21 cellular contexts compared by ENCODE assay signal in the genomic region with DNA sequence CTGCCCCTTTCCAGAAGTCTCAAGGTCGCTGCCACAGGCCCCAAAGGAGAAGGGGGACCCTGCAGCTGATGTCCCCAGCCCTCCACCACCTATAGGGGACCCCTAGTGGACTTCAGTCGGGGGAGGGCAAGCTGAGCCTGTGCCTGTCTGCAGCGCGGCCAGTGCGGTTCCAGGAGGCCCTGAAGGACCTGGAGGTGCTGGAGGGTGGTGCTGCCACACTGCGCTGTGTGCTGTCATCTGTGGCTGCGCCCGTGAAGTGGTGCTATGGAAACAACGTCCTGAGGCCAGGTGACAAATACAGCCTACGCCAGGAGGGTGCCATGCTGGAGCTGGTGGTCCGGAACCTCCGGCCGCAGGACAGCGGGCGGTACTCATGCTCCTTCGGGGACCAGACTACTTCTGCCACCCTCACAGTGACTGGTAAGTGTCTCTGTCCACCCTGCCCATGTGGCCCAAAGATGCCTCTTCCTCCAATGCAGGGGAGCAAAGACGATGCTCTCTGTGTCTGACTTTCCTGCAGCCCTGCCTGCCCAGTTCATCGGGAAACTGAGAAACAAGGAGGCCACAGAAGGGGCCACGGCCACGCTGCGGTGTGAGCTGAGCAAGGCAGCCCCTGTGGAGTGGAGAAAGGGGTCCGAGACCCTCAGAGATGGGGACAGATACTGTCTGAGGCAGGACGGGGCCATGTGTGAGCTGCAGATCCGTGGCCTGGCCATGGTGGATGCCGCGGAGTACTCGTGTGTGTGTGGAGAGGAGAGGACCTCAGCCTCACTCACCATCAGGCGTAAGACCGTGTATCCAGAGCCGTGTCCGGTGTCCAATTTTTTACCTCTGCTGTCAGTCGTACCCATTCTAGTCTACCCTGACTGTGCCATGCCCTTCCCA.
DNase-seq lines count a peak whose midpoint lies in the region; ATAC-seq and TF ChIP-seq lines count a peak whose summit lies in the region.
"Had no signal": no experiment of that assay in that cellular context is flagged by ENCODE, and none has a peak within 500 bp of the region (broad histone marks: within the 10 kb centered on the region; RNA-seq: fewer than 3 reads in every experiment).

No MANE protein-coding gene starts in this region.

- no peaks in the 10 kb centered on the region for H3K9me3 Mint-ChIP-seq in activated T-cell treated with anti-CD3 and anti-CD28 coated beads, Interleukin-2, amount 50 U/mL, for 72 hours
- H3K9me3 Mint-ChIP-seq in CD14-positive monocyte (peaks cover 0 to 1% (median 0%) of the 10 kb centered on the region in 7 donors), HFFc6 (peaks cover 36% of the 10 kb centered on the region)
- H3K9me3 Mint-ChIP-seq: activated CD4-positive, alpha-beta memory T cell treated with anti-CD3 and anti-CD28 coated beads, Interleukin-2, amount 10 ng/mL, durations not matched to agents 7 days and 5 days; activated naive CD4-positive, alpha-beta T cell treated with anti-CD3 and anti-CD28 coated beads, Interleukin-2, amount 50 U/mL, for 24 hours; CD8-positive, alpha-beta memory T cell; nephron progenitor cell had no signal

- TF ChIP-seq CTCF in CD14-positive monocyte (IDR thresholded peaks at IDR 0.05), result no peak
- no peak for TF ChIP-seq CTCF in HFFc6 (IDR thresholded peaks at IDR 0.05)

- ATAC-seq in activated T-cell treated with anti-CD3 and anti-CD28 coated beads, Interleukin-2, amount 50 U/mL, for 72 hours (replicated peaks in 1 of 2), result no peak
- no peak for ATAC-seq in left cardiac atrium
- ATAC-seq: left colon had no signal

- intact Hi-C loops in CD14-positive monocyte (cut with micrococcal nuclease), result no loop called here
- intact Hi-C loops in left cardiac atrium (cut with DNase I), result no loop called here
- intact Hi-C loops in posterior vena cava (cut with DNase I), result no loop called here

- H3K27me3 Mint-ChIP-seq in activated T-cell treated with anti-CD3 and anti-CD28 coated beads, Interleukin-2, amount 50 U/mL, for 72 hours (ENCODE audit: low read depth), result no peaks in the 10 kb centered on the region
- H3K27me3 Mint-ChIP-seq in CD14-positive monocyte (ENCODE audit: low read depth in 3 of 3), result peaks cover 0 to 3% (median 0%) of the 10 kb centered on the region in 3 donors
- peaks cover 6% of the 10 kb centered on the region for H3K27me3 Mint-ChIP-seq in HFFc6 (ENCODE audit: insufficient read depth)
- H3K27me3 Mint-ChIP-seq: activated CD4-positive, alpha-beta memory T cell treated with anti-CD3 and anti-CD28 coated beads, Interleukin-2, amount 10 ng/mL, durations not matched to agents 7 days and 5 days; activated naive CD4-positive, alpha-beta T cell treated with anti-CD3 and anti-CD28 coated beads, Interleukin-2, amount 50 U/mL, for 24 hours had no signal

- no peak overlapping the region for H3K4me3 Mint-ChIP-seq in activated T-cell treated with anti-CD3 and anti-CD28 coated beads, Interleukin-2, amount 50 U/mL, for 72 hours
- H3K4me3 Mint-ChIP-seq in CD14-positive monocyte (no peak overlapping the region), HFFc6 (no peak overlapping the region)
- H3K4me3 Mint-ChIP-seq: activated CD4-positive, alpha-beta memory T cell treated with anti-CD3 and anti-CD28 coated beads, Interleukin-2, amount 10 ng/mL, durations not matched to agents 7 days and 5 days; activated naive CD4-positive, alpha-beta T cell treated with anti-CD3 and anti-CD28 coated beads, Interleukin-2, amount 50 U/mL, for 24 hours; CD8-positive, alpha-beta memory T cell; nephron progenitor cell had no signal

- peak; percentile 7 for DNase-seq in activated T-cell treated with anti-CD3 and anti-CD28 coated beads, Interleukin-2, amount 50 U/mL, for 1 hour
- DNase-seq in activated T-cell treated with anti-CD3 and anti-CD28 coated beads, Interleukin-2, amount 50 U/mL, for 72 hours, result no peak
- DNase-seq in CD14-positive monocyte (ENCODE audit: low spot score) (peak; percentile 38), left cardiac atrium (peak; percentile 12), posterior vena cava (ENCODE audit: low spot score) (peak; percentile 67), NCI-H82 (lab: John Stamatoyannopoulos, UW) (no peak), HFFc6 (no peak), dermis blood vessel endothelial cell (no peak)
- DNase-seq: activated CD4-positive, alpha-beta memory T cell treated with anti-CD3 and anti-CD28 coated beads, Interleukin-2, amount 10 ng/mL, durations not matched to agents 7 days and 5 days; AML-193; midbrain; NCI-H1048; NCI-H2029; NCI-H226; NCI-H748 treated with DMSO at 0.1 percent for 48 hours; nephron progenitor cell; stomach; T-helper 9 cell had no signal

- H3K36me3 Mint-ChIP-seq in activated T-cell treated with anti-CD3 and anti-CD28 coated beads, Interleukin-2, amount 50 U/mL, for 72 hours (ENCODE audit: insufficient read depth in 2 of 2), result no peaks in the 10 kb centered on the region
- no peaks in the 10 kb centered on the region for H3K36me3 Mint-ChIP-seq in CD14-positive monocyte
- 0 out of 2 replicates have a peak, but pooled peaks cover 4% of the 10 kb centered on the region for H3K36me3 Mint-ChIP-seq in HFFc6 (ENCODE audit: low read depth)

- H3K27ac Mint-ChIP-seq in activated T-cell treated with anti-CD3 and anti-CD28 coated beads, Interleukin-2, amount 50 U/mL, for 72 hours, result no peak overlapping the region
- H3K27ac Mint-ChIP-seq in CD14-positive monocyte, result peak overlapping the region in 1 of 7 donors; percentile 21
- no peak overlapping the region for H3K27ac Mint-ChIP-seq in HFFc6
- H3K27ac Mint-ChIP-seq: activated CD4-positive, alpha-beta memory T cell treated with anti-CD3 and anti-CD28 coated beads, Interleukin-2, amount 10 ng/mL, durations not matched to agents 7 days and 5 days; activated naive CD4-positive, alpha-beta T cell treated with anti-CD3 and anti-CD28 coated beads, Interleukin-2, amount 50 U/mL, for 24 hours; nephron progenitor cell had no signal

- peaks cover 7% of the 10 kb centered on the region for H3K4me1 Mint-ChIP-seq in activated T-cell treated with anti-CD3 and anti-CD28 coated beads, Interleukin-2, amount 50 U/mL, for 72 hours (ENCODE audit: low read depth)
- H3K4me1 Mint-ChIP-seq in CD14-positive monocyte (no peaks in the 10 kb centered on the region), HFFc6 (ENCODE audit: low read depth) (no peaks in the 10 kb centered on the region)
- H3K4me1 Mint-ChIP-seq: activated CD4-positive, alpha-beta memory T cell treated with anti-CD3 and anti-CD28 coated beads, Interleukin-2, amount 10 ng/mL, durations not matched to agents 7 days and 5 days; activated naive CD4-positive, alpha-beta T cell treated with anti-CD3 and anti-CD28 coated beads, Interleukin-2, amount 50 U/mL, for 24 hours had no signal

Comparison
In these comparisons a context has a peak if more than half of its experiments do, and no peak if none do; other contexts are left out.
1. DNase-seq: peak in activated T-cell treated with anti-CD3 and anti-CD28 coated beads, Interleukin-2, amount 50 U/mL, for 1 hour (single experiment), CD14-positive monocyte (single experiment), left cardiac atrium (single experiment) and posterior vena cava (single experiment); none in activated T-cell treated with anti-CD3 and anti-CD28 coated beads, Interleukin-2, amount 50 U/mL, for 72 hours (0 of 2), NCI-H82 (single experiment), HFFc6 (single experiment) and dermis blood vessel endothelial cell (single experiment).